1 cellular context compared by ENCODE assay signal in genomic region chr7:52017802-52018679, GRCh38.
TF ChIP-seq lines count a peak whose summit lies in the region.

No MANE protein-coding gene starts in this region.

TF ChIP-seq in HepG2, 621 proteins besides CTCF, POLR2A, EP300 and RAD21 (continued from another document and continues in another):
- TF ChIP-seq ARID3A (IDR thresholded peaks at IDR 0.05; ENCODE audit: low read depth, low read length) (no peak; the same call in 1 of the 2 replicates), TCF7L2 (IDR thresholded peaks at IDR 0.05; ENCODE audit: low read depth, low read length) (no peak), TCF12 (IDR thresholded peaks at IDR 0.05) (no peak), TCF12 (CRISPR knock-in tag; IDR thresholded peaks at IDR 0.05) (no peak), ZNF20 (CRISPR knock-in tag; IDR thresholded peaks at IDR 0.05) (no peak), RNF2 (conservative IDR thresholded peaks at IDR 0.05; ENCODE audit: low read depth) (no peak), NR2F6 (IDR thresholded peaks at IDR 0.05) (peak; percentile 80), NR2F6 (CRISPR knock-in tag; IDR thresholded peaks at IDR 0.05) (peak; percentile 53; the same call in 1 of the 2 replicates), FOXA1 (IDR thresholded peaks at IDR 0.05) (no peak), FOXA1 (CRISPR knock-in tag; IDR thresholded peaks at IDR 0.05) (no peak), ZSCAN22 (CRISPR knock-in tag; IDR thresholded peaks at IDR 0.05) (no peak), ETV6 (CRISPR knock-in tag; conservative IDR thresholded peaks at IDR 0.05) (no peak), JUN (CRISPR knock-in tag; IDR thresholded peaks at IDR 0.05) (no peak), ZNF605 (CRISPR knock-in tag; IDR thresholded peaks at IDR 0.05) (0 out of 2 replicates have a peak, but pooled peaks have one; percentile 23), SMAD9 (CRISPR knock-in tag; IDR thresholded peaks at IDR 0.05) (no peak), ZNF644 (CRISPR knock-in tag; IDR thresholded peaks at IDR 0.05; ENCODE audit: low read depth) (peak; percentile 42; the same call in 1 of the 2 replicates), NCOA1 (CRISPR knock-in tag; IDR thresholded peaks at IDR 0.05) (no peak), ZNF558 (CRISPR knock-in tag; IDR thresholded peaks at IDR 0.05; ENCODE audit: borderline replicate concordance) (no peak), PHF5A (CRISPR knock-in tag; IDR thresholded peaks at IDR 0.05; ENCODE audit: low read depth, unreplicated experiment) (no peak), POGK (CRISPR knock-in tag; conservative IDR thresholded peaks at IDR 0.05) (0 out of 2 replicates have a peak, but pooled peaks have one; percentile 55), ZNF687 (CRISPR knock-in tag; IDR thresholded peaks at IDR 0.05) (no peak), NR2C2 (CRISPR knock-in tag; IDR thresholded peaks at IDR 0.05; ENCODE audit: borderline replicate concordance) (peak; percentile 59; the same call in 1 of the 2 replicates), HDAC1 (CRISPR knock-in tag; IDR thresholded peaks at IDR 0.05) (no peak), PHF8 (CRISPR knock-in tag; IDR thresholded peaks at IDR 0.05) (peak; percentile 53), E2F5 (CRISPR knock-in tag; conservative IDR thresholded peaks at IDR 0.05) (no peak), HOXD1 (CRISPR knock-in tag; IDR thresholded peaks at IDR 0.05) (no peak), NONO (IDR thresholded peaks at IDR 0.05) (no peak), NONO (CRISPR knock-in tag; conservative IDR thresholded peaks at IDR 0.05) (no peak), ZNF792 (CRISPR knock-in tag; IDR thresholded peaks at IDR 0.05) (no peak), KAT8 (CRISPR knock-in tag; IDR thresholded peaks at IDR 0.05) (0 out of 2 replicates have a peak, but pooled peaks have one; percentile 55), IKZF5 (CRISPR knock-in tag; IDR thresholded peaks at IDR 0.05) (no peak), ZBTB20 (CRISPR knock-in tag; IDR thresholded peaks at IDR 0.05; ENCODE audit: borderline replicate concordance, low read depth) (no peak), TBP (CRISPR knock-in tag; IDR thresholded peaks at IDR 0.05) (no peak), SP1 (IDR thresholded peaks at IDR 0.05) (no peak), SP1 (CRISPR knock-in tag; IDR thresholded peaks at IDR 0.05) (no peak)
- TF ChIP-seq, protein P1, sequence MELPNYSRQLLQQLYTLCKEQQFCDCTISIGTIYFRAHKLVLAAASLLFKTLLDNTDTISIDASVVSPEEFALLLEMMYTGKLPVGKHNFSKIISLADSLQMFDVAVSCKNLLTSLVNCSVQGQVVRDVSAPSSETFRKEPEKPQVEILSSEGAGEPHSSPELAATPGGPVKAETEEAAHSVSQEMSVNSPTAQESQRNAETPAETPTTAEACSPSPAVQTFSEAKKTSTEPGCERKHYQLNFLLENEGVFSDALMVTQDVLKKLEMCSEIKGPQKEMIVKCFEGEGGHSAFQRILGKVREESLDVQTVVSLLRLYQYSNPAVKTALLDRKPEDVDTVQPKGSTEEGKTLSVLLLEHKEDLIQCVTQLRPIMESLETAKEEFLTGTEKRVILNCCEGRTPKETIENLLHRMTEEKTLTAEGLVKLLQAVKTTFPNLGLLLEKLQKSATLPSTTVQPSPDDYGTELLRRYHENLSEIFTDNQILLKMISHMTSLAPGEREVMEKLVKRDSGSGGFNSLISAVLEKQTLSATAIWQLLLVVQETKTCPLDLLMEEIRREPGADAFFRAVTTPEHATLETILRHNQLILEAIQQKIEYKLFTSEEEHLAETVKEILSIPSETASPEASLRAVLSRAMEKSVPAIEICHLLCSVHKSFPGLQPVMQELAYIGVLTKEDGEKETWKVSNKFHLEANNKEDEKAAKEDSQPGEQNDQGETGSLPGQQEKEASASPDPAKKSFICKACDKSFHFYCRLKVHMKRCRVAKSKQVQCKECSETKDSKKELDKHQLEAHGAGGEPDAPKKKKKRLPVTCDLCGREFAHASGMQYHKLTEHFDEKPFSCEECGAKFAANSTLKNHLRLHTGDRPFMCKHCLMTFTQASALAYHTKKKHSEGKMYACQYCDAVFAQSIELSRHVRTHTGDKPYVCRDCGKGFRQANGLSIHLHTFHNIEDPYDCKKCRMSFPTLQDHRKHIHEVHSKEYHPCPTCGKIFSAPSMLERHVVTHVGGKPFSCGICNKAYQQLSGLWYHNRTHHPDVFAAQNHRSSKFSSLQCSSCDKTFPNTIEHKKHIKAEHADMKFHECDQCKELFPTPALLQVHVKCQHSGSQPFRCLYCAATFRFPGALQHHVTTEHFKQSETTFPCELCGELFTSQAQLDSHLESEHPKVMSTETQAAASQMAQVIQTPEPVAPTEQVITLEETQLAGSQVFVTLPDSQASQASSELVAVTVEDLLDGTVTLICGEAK (IDR thresholded peaks at IDR 0.05): no peak
- TF ChIP-seq, protein P1 (CRISPR knock-in tag; IDR thresholded peaks at IDR 0.05): no peak
- TF ChIP-seq, protein P2, sequence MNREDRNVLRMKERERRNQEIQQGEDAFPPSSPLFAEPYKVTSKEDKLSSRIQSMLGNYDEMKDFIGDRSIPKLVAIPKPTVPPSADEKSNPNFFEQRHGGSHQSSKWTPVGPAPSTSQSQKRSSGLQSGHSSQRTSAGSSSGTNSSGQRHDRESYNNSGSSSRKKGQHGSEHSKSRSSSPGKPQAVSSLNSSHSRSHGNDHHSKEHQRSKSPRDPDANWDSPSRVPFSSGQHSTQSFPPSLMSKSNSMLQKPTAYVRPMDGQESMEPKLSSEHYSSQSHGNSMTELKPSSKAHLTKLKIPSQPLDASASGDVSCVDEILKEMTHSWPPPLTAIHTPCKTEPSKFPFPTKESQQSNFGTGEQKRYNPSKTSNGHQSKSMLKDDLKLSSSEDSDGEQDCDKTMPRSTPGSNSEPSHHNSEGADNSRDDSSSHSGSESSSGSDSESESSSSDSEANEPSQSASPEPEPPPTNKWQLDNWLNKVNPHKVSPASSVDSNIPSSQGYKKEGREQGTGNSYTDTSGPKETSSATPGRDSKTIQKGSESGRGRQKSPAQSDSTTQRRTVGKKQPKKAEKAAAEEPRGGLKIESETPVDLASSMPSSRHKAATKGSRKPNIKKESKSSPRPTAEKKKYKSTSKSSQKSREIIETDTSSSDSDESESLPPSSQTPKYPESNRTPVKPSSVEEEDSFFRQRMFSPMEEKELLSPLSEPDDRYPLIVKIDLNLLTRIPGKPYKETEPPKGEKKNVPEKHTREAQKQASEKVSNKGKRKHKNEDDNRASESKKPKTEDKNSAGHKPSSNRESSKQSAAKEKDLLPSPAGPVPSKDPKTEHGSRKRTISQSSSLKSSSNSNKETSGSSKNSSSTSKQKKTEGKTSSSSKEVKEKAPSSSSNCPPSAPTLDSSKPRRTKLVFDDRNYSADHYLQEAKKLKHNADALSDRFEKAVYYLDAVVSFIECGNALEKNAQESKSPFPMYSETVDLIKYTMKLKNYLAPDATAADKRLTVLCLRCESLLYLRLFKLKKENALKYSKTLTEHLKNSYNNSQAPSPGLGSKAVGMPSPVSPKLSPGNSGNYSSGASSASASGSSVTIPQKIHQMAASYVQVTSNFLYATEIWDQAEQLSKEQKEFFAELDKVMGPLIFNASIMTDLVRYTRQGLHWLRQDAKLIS (CRISPR knock-in tag; IDR thresholded peaks at IDR 0.05): no peak
